Comparison of ENCODE assay signal across 8 cellular contexts in genomic region chr2:121754851-121755236, GRCh38. TPM values are rescaled to one million over a fixed set of nuclear protein-coding genes. Genes with fewer than 3 reads are reported as not detected.
A peak's percentile ranks its signal among the peaks of the same experiment; 100 is the strongest.
DNase-seq lines count a peak whose midpoint lies in the region; TF ChIP-seq lines count a peak whose summit lies in the region.

No MANE protein-coding gene starts in this region.

- H3K9me3 ChIP-seq in WERI-Rb-1 (ENCODE audit: severe bottlenecking) (no peaks in the 10 kb centered on the region), iPS DF 6.9 (ENCODE audit: control insufficient read depth, insufficient read depth, low read length) (no peaks in the 10 kb centered on the region), subcutaneous abdominal adipose tissue (ENCODE audit: control insufficient read depth in 5 of 5, low read length in 5 of 5) (no peaks in the 10 kb centered on the region)

- H3K4me1 Mint-ChIP-seq in activated naive CD4-positive, alpha-beta T cell treated with anti-CD3 and anti-CD28 coated beads for 36 hours (ENCODE audit: low read depth): peaks cover 27% of the 10 kb centered on the region

- no peaks in the 10 kb centered on the region for H3K9me3 Mint-ChIP-seq in activated naive CD4-positive, alpha-beta T cell treated with anti-CD3 and anti-CD28 coated beads for 36 hours

- peak overlapping the region; percentile 66 for H3K27ac ChIP-seq in WERI-Rb-1
- no peak overlapping the region for H3K27ac ChIP-seq in iPS DF 6.9 (ENCODE audit: low read length)
- H3K27ac ChIP-seq in subcutaneous abdominal adipose tissue (ENCODE audit: low read depth, low read length): peak overlapping the region; percentile 75

- DNase-seq in activated naive CD4-positive, alpha-beta T cell treated with anti-CD3 and anti-CD28 coated beads for 36 hours: no peak
- no peak for DNase-seq in activated naive CD4-positive, alpha-beta T cell (lab: John Stamatoyannopoulos, UW)
- no peak for DNase-seq in WERI-Rb-1
- no peak for DNase-seq in iPS DF 6.9 (ENCODE audit: low read depth, low spot score)
- DNase-seq in islet precursor cell: no peak
- no peak for DNase-seq in GM20000 (ENCODE audit: low spot score)
- DNase-seq in H4 (ENCODE audit: low spot score): no peak

- intact Hi-C loops in activated naive CD4-positive, alpha-beta T cell treated with anti-CD3 and anti-CD28 coated beads for 36 hours (cut with micrococcal nuclease): loop anchor here (1.0 kb wide), 5 partner anchors 9 to 225 kb away; partner anchors contain the start of genes CLASP1, NIFK and RNU4ATAC

- no peak for TF ChIP-seq CTCF in WERI-Rb-1 (IDR thresholded peaks at IDR 0.05; ENCODE audit: low read depth, low read length)
- no peak for TF ChIP-seq CTCF in GM20000 (IDR thresholded peaks at IDR 0.05; ENCODE audit: extremely low read depth, missing control alignments)

- H3K27me3 Mint-ChIP-seq in activated naive CD4-positive, alpha-beta T cell treated with anti-CD3 and anti-CD28 coated beads for 36 hours (ENCODE audit: low read depth): no peaks in the 10 kb centered on the region

- H3K9ac ChIP-seq in subcutaneous abdominal adipose tissue (ENCODE audit: low read length in 5 of 5): peak overlapping the region; percentile 5 to 92 (median 81)

- H3K36me3 Mint-ChIP-seq in activated naive CD4-positive, alpha-beta T cell treated with anti-CD3 and anti-CD28 coated beads for 36 hours (ENCODE audit: low read depth): peaks cover 4% of the 10 kb centered on the region

- H3K36me3 ChIP-seq in WERI-Rb-1 (peaks cover 18% of the 10 kb centered on the region), iPS DF 6.9 (ENCODE audit: control insufficient read depth, insufficient read depth, low read length) (0 out of 2 replicates have a peak, but pooled peaks cover under 1% of the 10 kb centered on the region), subcutaneous abdominal adipose tissue (ENCODE audit: control insufficient read depth in 5 of 5, insufficient read depth in 5 of 5, low read length in 5 of 5) (peaks cover 1 to 11% (median 9%) of the 10 kb centered on the region in 5 donors)

- H3K27ac Mint-ChIP-seq in activated naive CD4-positive, alpha-beta T cell treated with anti-CD3 and anti-CD28 coated beads for 36 hours: peak overlapping the region; percentile 70

- H3K4me3 ChIP-seq in WERI-Rb-1 (ENCODE audit: low read depth, low read length): peak overlapping the region; percentile 75
- H3K4me3 ChIP-seq in iPS DF 6.9 (ENCODE audit: low read length): peak overlapping the region; percentile 63; the same call in 1 of the 2 replicates
- peak overlapping the region; percentile 67 to 99 (median 92) for H3K4me3 ChIP-seq in subcutaneous abdominal adipose tissue (ENCODE audit: low read depth in 1 of 5, low read length in 5 of 5)

- H3K4me3 Mint-ChIP-seq in activated naive CD4-positive, alpha-beta T cell treated with anti-CD3 and anti-CD28 coated beads for 36 hours: peak overlapping the region; percentile 91

- WGBS in iPS DF 6.9 (ENCODE audit: insufficient coverage, insufficient read length): no CpG with 5 or more reads among the region's 8 CpGs

- no peaks in the 10 kb centered on the region for H3K27me3 ChIP-seq in WERI-Rb-1 (ENCODE audit: insufficient read depth, low read depth, severe bottlenecking)
- H3K27me3 ChIP-seq in iPS DF 6.9 (ENCODE audit: control insufficient read depth, insufficient read depth, low read length): no peaks in the 10 kb centered on the region
- H3K27me3 ChIP-seq in subcutaneous abdominal adipose tissue (ENCODE audit: control insufficient read depth in 5 of 5, insufficient read depth in 4 of 5, low read length in 5 of 5): no peaks in the 10 kb centered on the region

- H3K4me1 ChIP-seq in iPS DF 6.9 (ENCODE audit: control insufficient read depth, insufficient read depth, low read length): no peaks in the 10 kb centered on the region
- H3K4me1 ChIP-seq in subcutaneous abdominal adipose tissue (ENCODE audit: control insufficient read depth in 5 of 5, insufficient read depth in 5 of 5, low read length in 5 of 5): peaks cover 4 to 32% (median 28%) of the 10 kb centered on the region in 5 donors

- CTCF ChIA-PET in activated naive CD4-positive, alpha-beta T cell treated with anti-CD3 and anti-CD28 coated beads for 36 hours (lab: Charles Lee): no interaction called here

RNA-seq across cellular contexts. Expression of gene TSN, which starts 0.6 kb away (rescaled TPM):
- 10 to 100 TPM; 49.8 to 52.6 TPM for total RNA-seq in activated naive CD4-positive, alpha-beta T cell treated with anti-CD3 and anti-CD28 coated beads for 36 hours
- total RNA-seq in H4 (2014; rRNA removed; shearing (Covaris generic)): 37.9 and 58.5 TPM in 2 replicates

RNA-seq across cellular contexts. Expression of gene NIFK, which starts 18.2 kb away (rescaled TPM):
- 100 to 1,000 TPM; 112 to 117 TPM for total RNA-seq in activated naive CD4-positive, alpha-beta T cell treated with anti-CD3 and anti-CD28 coated beads for 36 hours
- total RNA-seq in H4 (2014; rRNA removed; shearing (Covaris generic)): 53.6 and 65.0 TPM in 2 replicates
